Comparison of ENCODE assay signal across 8 cellular contexts in the genomic region with DNA sequence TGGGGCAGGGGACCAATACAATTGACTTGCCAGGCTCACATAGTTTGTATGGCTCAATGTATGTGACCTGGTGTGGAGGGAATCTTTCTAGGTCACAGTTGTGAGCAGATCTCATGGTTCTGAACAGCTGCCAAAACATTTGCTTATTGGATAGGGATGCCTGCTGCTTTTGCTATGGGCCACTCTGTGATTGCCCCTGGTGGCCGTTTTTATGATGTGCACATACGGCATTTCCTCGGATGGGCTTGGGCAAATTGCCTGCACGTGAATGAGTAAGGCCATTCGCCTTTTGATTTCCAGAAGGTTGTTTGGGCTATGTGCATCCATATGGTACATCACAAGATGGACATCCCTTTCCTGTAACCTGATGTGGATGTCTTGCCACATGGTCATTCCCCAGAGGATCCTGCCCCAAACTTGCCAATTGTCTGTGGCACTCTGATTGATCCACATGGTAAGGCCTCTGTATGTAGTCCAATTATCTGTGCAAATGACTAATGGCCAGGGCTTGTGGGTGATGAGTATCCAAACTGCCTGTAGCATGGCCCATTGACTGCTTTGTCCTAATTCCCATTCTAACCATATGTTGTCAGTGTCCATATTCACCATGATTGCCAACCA. TPM values are rescaled to one million over a fixed set of nuclear protein-coding genes. Genes with fewer than 3 reads are reported as not detected.
DNase-seq lines count a peak whose midpoint lies in the region; ATAC-seq and TF ChIP-seq lines count a peak whose summit lies in the region.

No MANE protein-coding gene starts in this region.

- H3K36me3 ChIP-seq in A673 (ENCODE audit: insufficient read depth, low read length, poor library complexity, severe bottlenecking) (no peaks in the 10 kb centered on the region), WERI-Rb-1 (no peaks in the 10 kb centered on the region), right atrium auricular region (no peaks in the 10 kb centered on the region)

- DNase-seq in A673 (ENCODE audit: low spot score) (peak; percentile 65), HFF-Myc (ENCODE audit: extremely low read depth, low read depth) (no peak), WERI-Rb-1 (peak; percentile 41), right atrium auricular region (ENCODE audit: low spot score) (peak; percentile 58), NCI-H2029 treated with DMSO at 0.1 percent for 48 hours (lab: John Stamatoyannopoulos, UW) (no peak), NCI-H187 (lab: John Stamatoyannopoulos, UW) (no peak)

- no TSS peak for BruUV-seq in A673 (replicated peaks; lab: Mats Ljungman, UMichigan)

- CTCF ChIA-PET in A673 (lab: Charles Lee) = no interaction called here

- intact Hi-C loops in A673 (cut with micrococcal nuclease; ENCODE audit: unreplicated experiment) = no loop called here

- H3K27me3 ChIP-seq in A673 (replicated peaks; ENCODE audit: insufficient read depth, low read depth, low read length, poor library complexity) (no peaks in the 10 kb centered on the region), WERI-Rb-1 (ENCODE audit: insufficient read depth, low read depth, severe bottlenecking) (no peaks in the 10 kb centered on the region), right atrium auricular region (no peaks in the 10 kb centered on the region)

- no peak overlapping the region for H3K4me3 ChIP-seq in A673 (ENCODE audit: low read depth, low read length, poor library complexity, severe bottlenecking)
- H3K4me3 ChIP-seq in HFF-Myc (replicated peaks; ENCODE audit: low read depth, low read length) = no peak overlapping the region
- no peak overlapping the region for H3K4me3 ChIP-seq in WERI-Rb-1 (ENCODE audit: low read depth, low read length)
- H3K4me3 ChIP-seq in right atrium auricular region = no peak overlapping the region

- H3K4me1 ChIP-seq in A673 (ENCODE audit: insufficient read depth, low read length, poor library complexity, severe bottlenecking) (peaks cover 8% of the 10 kb centered on the region), right atrium auricular region (no peaks in the 10 kb centered on the region)

- POLR2A ChIA-PET in A673 (lab: Charles Lee; ENCODE audit: low non-redundant PET) = no interaction called here

- TF ChIP-seq CTCF in A673 (conservative IDR thresholded peaks at IDR 0.05; ENCODE audit: low read depth, low read length) = peak; percentile 57
- peak; percentile 58 for TF ChIP-seq CTCF in HFF-Myc (IDR thresholded peaks at IDR 0.05; ENCODE audit: low read depth, low read length, missing control alignments)
- peak; percentile 75 for TF ChIP-seq CTCF in WERI-Rb-1 (IDR thresholded peaks at IDR 0.05; ENCODE audit: low read depth, low read length)
- peak; percentile 42 to 66 for TF ChIP-seq CTCF in right atrium auricular region (IDR thresholded peaks at IDR 0.05)

- no peak overlapping the region for H3K27ac ChIP-seq in A673 (ENCODE audit: low read depth, low read length, poor library complexity, severe bottlenecking)
- no peak overlapping the region for H3K27ac ChIP-seq in WERI-Rb-1
- H3K27ac ChIP-seq in right atrium auricular region = no peak overlapping the region

- ATAC-seq in HG03175 (IDR thresholded peaks at IDR 0.05; ENCODE audit: unreplicated experiment) (no peak), HG03460 (IDR thresholded peaks at IDR 0.05; ENCODE audit: unreplicated experiment) (no peak)

- H3K9me3 ChIP-seq in A673 (ENCODE audit: low read depth, low read length, poor library complexity, severe bottlenecking) (no peaks in the 10 kb centered on the region), WERI-Rb-1 (ENCODE audit: severe bottlenecking) (no peaks in the 10 kb centered on the region), right atrium auricular region (no peaks in the 10 kb centered on the region)

RNA-seq across cellular contexts. Expression of a gene that starts 10.7 kb away (rescaled TPM):
- total RNA-seq in A673 (2021) = 0.42 and 0.99 TPM in 2 replicates
- total RNA-seq in right atrium auricular region = 1 to 10 TPM; 1.5 to 2.8 TPM

RNA-seq across cellular contexts. Expression of a gene that starts 26.0 kb away (rescaled TPM):
- total RNA-seq in A673 (2021) (6.0 and 8.9 TPM in 2 replicates), right atrium auricular region (10 to 100 TPM; 13.4 to 96.7 TPM)

RNA-seq across cellular contexts. Expression of a gene that starts 55.9 kb away (rescaled TPM):
- total RNA-seq in A673 (2021) (2.8 and 3.3 TPM in 2 replicates), right atrium auricular region (10 to 100 TPM; 60.5 to 65.4 TPM)

Comparison
In these comparisons a context has a peak if more than half of its experiments do, and no peak if none do; other contexts are left out.
1. DNase-seq: peak in A673 (single experiment), WERI-Rb-1 (single experiment) and right atrium auricular region (single experiment); none in HFF-Myc (single experiment), NCI-H2029 treated with DMSO at 0.1 percent for 48 hours (single experiment) and NCI-H187 (0 of 2).
2. RNA of a gene that starts 55.9 kb away (total RNA-seq): 60.5 to 65.4 TPM in right atrium auricular region; 2.8 to 3.3 TPM in A673; every median in the first group is over 10 times any median in the second.
3. Peak in every context shown above with its lines, with median percentiles within 50 percentile points of each other: CTCF ChIP-seq.